Comparison of ENCODE assay signal across 1 cellular context in genomic region chr11:30983810-30984441, GRCh38.
TF ChIP-seq lines count a peak whose summit lies in the region.

No MANE protein-coding gene starts in this region.

TF ChIP-seq in Ishikawa, 13 proteins besides CTCF, POLR2A, EP300 and RAD21 (continued from another document):
- TF ChIP-seq REST (IDR thresholded peaks at IDR 0.05; ENCODE audit: low read depth) (no peak), ZBTB7A (IDR thresholded peaks at IDR 0.05; ENCODE audit: low read depth) (no peak), CREB1 (IDR thresholded peaks at IDR 0.05; ENCODE audit: low read depth) (no peak), USF1 (IDR thresholded peaks at IDR 0.05) (no peak), TEAD4 (IDR thresholded peaks at IDR 0.05) (peak; percentile 36; the same call in 1 of the 2 replicates), MAX (IDR thresholded peaks at IDR 0.05) (no peak), YY1 (IDR thresholded peaks at IDR 0.05; ENCODE audit: low read depth) (no peak), FOXM1 (IDR thresholded peaks at IDR 0.05; ENCODE audit: borderline replicate concordance, low read depth) (no peak; the same call in 1 of the 2 replicates), NFIC (IDR thresholded peaks at IDR 0.05) (0 out of 2 replicates have a peak, but pooled peaks have one; percentile 6), EGR1 (IDR thresholded peaks at IDR 0.05) (no peak), TCF12 (IDR thresholded peaks at IDR 0.05; ENCODE audit: low read depth) (no peak)
